ENCODE assay signal across 9 cellular contexts in genomic region chrX:110795645-110796510, GRCh38. TPM values are rescaled to one million over a fixed set of nuclear protein-coding genes. Genes with fewer than 3 reads are reported as not detected.
DNase-seq lines count a peak whose midpoint lies in the region; ATAC-seq and TF ChIP-seq lines count a peak whose summit lies in the region.
"Had no signal": no experiment of that assay in that cellular context is flagged by ENCODE, and none has a peak within 500 bp of the region (broad histone marks: within the 10 kb centered on the region; RNA-seq: fewer than 3 reads in every experiment).

A gene with protein sequence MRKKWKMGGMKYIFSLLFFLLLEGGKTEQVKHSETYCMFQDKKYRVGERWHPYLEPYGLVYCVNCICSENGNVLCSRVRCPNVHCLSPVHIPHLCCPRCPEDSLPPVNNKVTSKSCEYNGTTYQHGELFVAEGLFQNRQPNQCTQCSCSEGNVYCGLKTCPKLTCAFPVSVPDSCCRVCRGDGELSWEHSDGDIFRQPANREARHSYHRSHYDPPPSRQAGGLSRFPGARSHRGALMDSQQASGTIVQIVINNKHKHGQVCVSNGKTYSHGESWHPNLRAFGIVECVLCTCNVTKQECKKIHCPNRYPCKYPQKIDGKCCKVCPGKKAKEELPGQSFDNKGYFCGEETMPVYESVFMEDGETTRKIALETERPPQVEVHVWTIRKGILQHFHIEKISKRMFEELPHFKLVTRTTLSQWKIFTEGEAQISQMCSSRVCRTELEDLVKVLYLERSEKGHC (minus strand): TSS chrX:110795817. CDS start chrX:110792181, 3,636 bp downstream.

- H3K27ac ChIP-seq in Panc1 (ENCODE audit: low read length) (no peak within 1 kb of the TSS), neuronal stem cell (replicated peaks; ENCODE audit: low read length) (no peak within 1 kb of the TSS)

- H4K91ac ChIP-seq in neuronal stem cell (ENCODE audit: low read depth, low read length, poor library complexity) = no peak within 1 kb of the TSS

- in situ Hi-C loops in Panc1 (cut with HindIII; ENCODE audit: low pct_unique_long_range_greater_than_20kb, low sequenced_read_pairs) = no loop called here

- H3K79me1 ChIP-seq in neuronal stem cell (ENCODE audit: low read depth, low read length) = no peaks in the 10 kb centered on the region

- H3K27me3 ChIP-seq in Panc1 (ENCODE audit: control insufficient read depth, insufficient read depth, low read length) (peaks cover 4% of the 10 kb centered on the region; the same call in 1 of the 2 replicates), neuronal stem cell (ENCODE audit: control insufficient read depth in 3 of 3, insufficient read depth in 3 of 3, low read depth in 1 of 3, low read length in 3 of 3) (peaks cover 0 to 64% (median 0%) of the 10 kb centered on the region in 3 experiments)

- POLR2A ChIA-PET in Panc1 (lab: Charles Lee) = no interaction called here

- no CpG with 5 or more reads among the region's 64 CpGs for WGBS in neuronal stem cell (ENCODE audit: extremely low coverage in 2 of 2, insufficient read length in 2 of 2, insufficient replicate concordance in 1 of 2), 2 donors

- no peak within 1 kb of the TSS for H3K9ac ChIP-seq in neuronal stem cell (ENCODE audit: low read depth, low read length, poor library complexity)

- peak within 1 kb of the TSS; percentile 79 for H2AFZ ChIP-seq in neuronal stem cell (ENCODE audit: low read length)

- no peaks in the 10 kb centered on the region for H3K9me3 ChIP-seq in Panc1 (ENCODE audit: control insufficient read depth, insufficient read depth, low read depth, low read length)
- H3K9me3 ChIP-seq in neuronal stem cell (replicated peaks in 1 of 2; ENCODE audit: control insufficient read depth in 2 of 2, insufficient read depth in 1 of 2, low read depth in 1 of 2, low read length in 2 of 2) = no peaks in the 10 kb centered on the region

- no peak within 1 kb of the TSS for H2AK5ac ChIP-seq in neuronal stem cell (ENCODE audit: low read depth, low read length)

- H4K8ac ChIP-seq in neuronal stem cell (ENCODE audit: low read depth, low read length) = no peak within 1 kb of the TSS

- H2BK15ac ChIP-seq in neuronal stem cell (ENCODE audit: low read length) = no peak within 1 kb of the TSS

- peak within 1 kb of the TSS; percentile 10 for H2BK12ac ChIP-seq in neuronal stem cell (ENCODE audit: low read length)

- H3K36me3 ChIP-seq in Panc1 (ENCODE audit: control insufficient read depth, insufficient read depth, low read length) (no peaks in the 10 kb centered on the region), neuronal stem cell (replicated peaks in 1 of 2; ENCODE audit: control insufficient read depth in 2 of 2, insufficient read depth in 2 of 2, low read length in 2 of 2) (no peaks in the 10 kb centered on the region)

- ATAC-seq in Panc1 = peak; percentile 69
- no peak for ATAC-seq in GM21619 (IDR thresholded peaks at IDR 0.05; ENCODE audit: unreplicated experiment)
- no peak for ATAC-seq in GM21447 (IDR thresholded peaks at IDR 0.05; ENCODE audit: unreplicated experiment)
- ATAC-seq: K562 had no signal

- intact Hi-C loops in Panc1 (cut with micrococcal nuclease; ENCODE audit: unreplicated experiment) = no loop called here

- H2BK120ac ChIP-seq in neuronal stem cell (ENCODE audit: low read depth, low read length) = no peak within 1 kb of the TSS

- no peak within 1 kb of the TSS for H2BK5ac ChIP-seq in neuronal stem cell (ENCODE audit: low read length)

- H3K4me3 ChIP-seq in Panc1 (ENCODE audit: low read depth in 2 of 2, low read length in 2 of 2) = peak within 1 kb of the TSS; percentile 24 to 31
- H3K4me3 ChIP-seq in fibroblast of villous mesenchyme (ENCODE audit: low read depth, low read length) = peak within 1 kb of the TSS; percentile 18
- H3K4me3 ChIP-seq in neuronal stem cell (ENCODE audit: low read length in 2 of 2) = peak within 1 kb of the TSS; percentile 33 to 77
- H3K4me3 ChIP-seq: K562 had no signal

- peak within 1 kb of the TSS; percentile 76 for H3K18ac ChIP-seq in neuronal stem cell (ENCODE audit: low read length)

- no peak within 1 kb of the TSS for H3K4ac ChIP-seq in neuronal stem cell (ENCODE audit: low read length)

- CTCF ChIA-PET in Panc1 (lab: Charles Lee) = no interaction called here

- no peak within 1 kb of the TSS for H3K14ac ChIP-seq in neuronal stem cell (ENCODE audit: low read length)

- DNase-seq in H4 (ENCODE audit: low spot score) (peak; percentile 7), Panc1 (ENCODE audit: low read depth, low spot score) (no peak), fibroblast of villous mesenchyme (ENCODE audit: low read depth) (no peak), neuronal stem cell (ENCODE audit: low spot score) (peak; percentile 18), foreskin melanocyte (no peak), NCI-H128 (lab: John Stamatoyannopoulos, UW; ENCODE audit: unreplicated experiment) (no peak)

- TF ChIP-seq CTCF in Panc1 (IDR thresholded peaks at IDR 0.05) (no peak), fibroblast of villous mesenchyme (IDR thresholded peaks at IDR 0.05; ENCODE audit: insufficient read depth, low read depth, low read length) (no peak)

- peak within 1 kb of the TSS; percentile 62 for H3K4me2 ChIP-seq in neuronal stem cell (ENCODE audit: insufficient read depth, low read length, poor library complexity, severe bottlenecking)

- H3K23ac ChIP-seq in neuronal stem cell (ENCODE audit: low read depth, low read length, poor library complexity) = no peak within 1 kb of the TSS

- BruUV-seq in Panc1 (replicated peaks; lab: Mats Ljungman, UMichigan) = no TSS peak

- H3K4me1 ChIP-seq in Panc1 (ENCODE audit: control insufficient read depth, insufficient read depth, low read length) (no peaks in the 10 kb centered on the region), neuronal stem cell (ENCODE audit: control insufficient read depth in 2 of 2, insufficient read depth in 1 of 2, low read depth in 1 of 2, low read length in 2 of 2) (peaks cover 0 to 12% of the 10 kb centered on the region in 2 donors)

RNA-seq across cellular contexts. Expression of the gene that starts here (rescaled TPM):
- total RNA-seq in H4 (2014; rRNA removed; shearing (Covaris generic)) = 0.16 and 1.2 TPM in 2 replicates
- total RNA-seq in Panc1 (2021; ENCODE audit: unreplicated experiment) = 0.08 TPM
- not detected for polyA plus RNA-seq in Panc1 (2012; ENCODE audit: insufficient read length)
- under 0.01 TPM in 2 replicates for total RNA-seq in fibroblast of villous mesenchyme
- 11.2 TPM for polyA plus RNA-seq in neuronal stem cell (2013, experiment 1 of 2)
- 11.3 TPM for polyA plus RNA-seq in neuronal stem cell (2013, experiment 2 of 2)
- total RNA-seq: K562 had no signal
- polyA plus RNA-seq: K562 had no signal

Comparison
In these comparisons a context has a peak if more than half of its experiments do, and no peak if none do; other contexts are left out.
1. Peak in ATAC-seq and H3K4me3 ChIP-seq in Panc1; RNA of the gene not detected or under 1 TPM.
2. DNase-seq: peak in H4 (single experiment) and neuronal stem cell (single experiment); none in Panc1 (single experiment), fibroblast of villous mesenchyme (single experiment), foreskin melanocyte (single experiment) and NCI-H128 (single experiment).
3. Peak in every context shown above with its lines, with median percentiles within 50 percentile points of each other: H3K4me3 ChIP-seq.